Comparison of ENCODE assay signal across 10 cellular contexts in genomic region chr4:124144302-124144701, GRCh38.
A peak's percentile ranks its signal among the peaks of the same experiment; 100 is the strongest.
DNase-seq lines count a peak whose midpoint lies in the region; ATAC-seq and TF ChIP-seq lines count a peak whose summit lies in the region.
"Had no signal": no experiment of that assay in that cellular context is flagged by ENCODE, and none has a peak within 500 bp of the region (broad histone marks: within the 10 kb centered on the region; RNA-seq: fewer than 3 reads in every experiment).

No MANE protein-coding gene starts in this region.

- peak overlapping the region in 1 of 2 donors; percentile 36 for H3K27ac ChIP-seq in coronary artery

- H3K4me3 ChIP-seq in coronary artery, result peak overlapping the region; percentile 16

- peak overlapping the region; percentile 33 for H3K4me3 Mint-ChIP-seq in nephron progenitor cell
- H3K4me3 Mint-ChIP-seq: activated CD8-positive, alpha-beta memory T cell treated with anti-CD3 and anti-CD28 coated beads, Interleukin-2, amount 10 ng/mL, durations not matched to agents 7 days and 5 days had no signal

- no peak for ATAC-seq in GM21447 (IDR thresholded peaks at IDR 0.05; ENCODE audit: unreplicated experiment)
- ATAC-seq in GM21717 (IDR thresholded peaks at IDR 0.05; ENCODE audit: unreplicated experiment), result no peak
- ATAC-seq in SK-N-SH treated with all-trans-retinoic acid at 6 μM for 48 hours, result no peak
- no peak for ATAC-seq in GM19351 (IDR thresholded peaks at IDR 0.05; ENCODE audit: unreplicated experiment)
- ATAC-seq: activated CD8-positive, alpha-beta memory T cell treated with anti-CD3 and anti-CD28 coated beads, Interleukin-2, amount 10 ng/mL, durations not matched to agents 7 days and 5 days had no signal

- H3K27me3 Mint-ChIP-seq in nephron progenitor cell (ENCODE audit: low read depth, poor library complexity), result no peaks in the 10 kb centered on the region
- H3K27me3 Mint-ChIP-seq: activated CD8-positive, alpha-beta memory T cell treated with anti-CD3 and anti-CD28 coated beads, Interleukin-2, amount 10 ng/mL, durations not matched to agents 7 days and 5 days had no signal

- peaks cover 4% of the 10 kb centered on the region for H3K9me3 Mint-ChIP-seq in nephron progenitor cell

- H3K4me1 Mint-ChIP-seq in nephron progenitor cell, result peaks cover 38% of the 10 kb centered on the region
- H3K4me1 Mint-ChIP-seq: activated CD8-positive, alpha-beta memory T cell treated with anti-CD3 and anti-CD28 coated beads, Interleukin-2, amount 10 ng/mL, durations not matched to agents 7 days and 5 days had no signal

- H3K36me3 Mint-ChIP-seq in nephron progenitor cell (ENCODE audit: low read depth), result no peaks in the 10 kb centered on the region
- H3K36me3 Mint-ChIP-seq: activated CD8-positive, alpha-beta memory T cell treated with anti-CD3 and anti-CD28 coated beads, Interleukin-2, amount 10 ng/mL, durations not matched to agents 7 days and 5 days had no signal

- DNase-seq in Caki2 (ENCODE audit: low read depth) (peak; percentile 88), NCI-H2081 treated with DMSO at 0.1 percent for 48 hours (lab: John Stamatoyannopoulos, UW) (peak; percentile 11), coronary artery (ENCODE audit: low spot score) (no peak), nephron progenitor cell (peak; percentile 7)
- DNase-seq: activated CD8-positive, alpha-beta memory T cell treated with anti-CD3 and anti-CD28 coated beads, Interleukin-2, amount 10 ng/mL, durations not matched to agents 7 days and 5 days; C1 segment of cervical spinal cord had no signal

- H3K27ac Mint-ChIP-seq in nephron progenitor cell, result peak overlapping the region; percentile 84
- H3K27ac Mint-ChIP-seq: activated CD8-positive, alpha-beta memory T cell treated with anti-CD3 and anti-CD28 coated beads, Interleukin-2, amount 10 ng/mL, durations not matched to agents 7 days and 5 days had no signal

- in situ Hi-C loops in Caki2 (cut with HindIII; ENCODE audit: low pct_unique_long_range_greater_than_20kb, low sequenced_read_pairs), result no loop called here

- TF ChIP-seq CTCF in coronary artery (IDR thresholded peaks at IDR 0.05) (no peak), nephron progenitor cell (IDR thresholded peaks at IDR 0.05) (no peak)

TF ChIP-seq in SK-N-SH treated with all-trans-retinoic acid at 6 μM for 48 hours, 23 proteins besides CTCF, POLR2A, EP300 and RAD21:
- no peak for TF ChIP-seq TOX (CRISPR knock-in tag; IDR thresholded peaks at IDR 0.05; ENCODE audit: borderline replicate concordance)
- TF ChIP-seq PATZ1 (CRISPR knock-in tag; IDR thresholded peaks at IDR 0.05; ENCODE audit: borderline replicate concordance), result no peak
- no peak for TF ChIP-seq ZFP3 (CRISPR knock-in tag; IDR thresholded peaks at IDR 0.05)
- TF ChIP-seq CSRNP3 (CRISPR knock-in tag; IDR thresholded peaks at IDR 0.05), result no peak
- no peak for TF ChIP-seq CSDC2 (CRISPR knock-in tag; IDR thresholded peaks at IDR 0.05)
- TF ChIP-seq TCF4 (CRISPR knock-in tag; IDR thresholded peaks at IDR 0.05; ENCODE audit: borderline replicate concordance), result no peak
- no peak for TF ChIP-seq OSR1 (CRISPR knock-in tag; IDR thresholded peaks at IDR 0.05)
- no peak for TF ChIP-seq RARB (CRISPR knock-in tag; IDR thresholded peaks at IDR 0.05)
- no peak for TF ChIP-seq BACH2 (CRISPR knock-in tag; IDR thresholded peaks at IDR 0.05; ENCODE audit: borderline replicate concordance)
- no peak for TF ChIP-seq SNAI2 (CRISPR knock-in tag; IDR thresholded peaks at IDR 0.05)
